In the genomic region with DNA sequence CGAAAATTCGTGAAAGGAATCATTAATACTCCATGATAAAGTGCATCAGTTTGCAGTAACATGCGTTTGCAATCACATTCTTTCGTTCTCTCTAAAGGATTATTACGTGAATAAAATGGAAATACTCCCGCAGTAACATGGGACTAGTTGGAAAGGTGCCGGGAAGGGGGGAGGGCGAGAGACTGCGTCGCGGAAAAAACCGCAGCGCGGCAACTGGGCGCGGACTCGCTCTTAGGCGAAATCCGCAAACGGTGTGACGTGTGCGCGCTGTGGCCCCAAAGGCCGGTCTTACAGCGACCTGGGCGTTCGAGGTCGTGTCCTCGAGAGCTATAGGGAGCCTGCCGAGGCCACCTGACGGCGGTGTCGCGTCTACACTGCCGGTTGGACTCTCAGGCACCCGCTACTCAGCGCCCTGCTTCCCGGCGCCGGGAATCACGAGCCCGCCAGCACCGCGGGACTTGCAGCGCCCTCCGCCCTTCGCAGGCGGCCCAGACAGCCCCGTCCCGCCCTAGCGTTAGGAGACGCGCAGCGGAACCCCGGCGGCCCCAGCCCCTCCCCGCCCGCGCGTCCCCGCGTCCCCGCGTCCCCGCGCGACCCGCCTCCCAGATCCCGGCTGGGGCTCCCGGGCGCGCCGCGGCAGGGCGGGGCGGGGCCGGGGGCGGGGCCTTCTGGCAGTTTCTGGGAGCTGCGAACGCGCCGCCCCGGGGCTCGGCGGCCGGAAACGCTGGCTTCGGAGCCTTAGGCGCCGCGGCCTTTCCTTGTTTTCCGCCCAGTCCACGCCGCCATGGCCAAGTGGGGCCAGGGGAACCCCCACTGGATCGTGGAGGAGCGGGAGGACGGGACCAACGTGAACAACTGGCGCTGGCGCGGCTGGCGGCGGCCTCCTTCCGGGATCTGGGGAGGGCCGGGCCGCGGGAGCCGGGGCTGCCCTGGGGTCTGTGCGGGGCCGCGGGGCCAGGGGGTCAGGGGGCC, we compare ENCODE assay signal across 8 cellular contexts. TPM values are rescaled to one million over a fixed set of nuclear protein-coding genes. Genes with fewer than 3 reads are reported as not detected.
DNase-seq lines count a peak whose midpoint lies in the region; ATAC-seq and TF ChIP-seq lines count a peak whose summit lies in the region.

No MANE protein-coding gene starts in this region.

- peaks cover 47% of the 10 kb centered on the region for H3K79me2 ChIP-seq in DOHH2 (ENCODE audit: control insufficient read depth, low read length)
- H3K79me2 ChIP-seq in KMS-11 (ENCODE audit: insufficient read depth, low read depth), result peaks cover 14% of the 10 kb centered on the region; the same call in 1 of the 2 replicates

- H3K4me3 ChIP-seq in DOHH2 (ENCODE audit: low read length) (peak overlapping the region; percentile 88), KMS-11 (IDR thresholded peaks at IDR 0.05; ENCODE audit: insufficient read depth, low read depth, low read length) (peak overlapping the region; percentile 77), esophagus muscularis mucosa (peak overlapping the region; percentile 85 to 96 (median 92))

- 0% methylated on average over 20 of the region's 111 CpGs for WGBS in esophagus muscularis mucosa

- no peak for TF ChIP-seq CTCF in DOHH2 (IDR thresholded peaks at IDR 0.05; ENCODE audit: low read depth, low read length, poor library complexity, severe bottlenecking)
- no peak for TF ChIP-seq CTCF in KMS-11 (conservative IDR thresholded peaks at IDR 0.05; ENCODE audit: low read depth, low read length)
- peak in 1 of 3 experiments; percentile 23 for TF ChIP-seq CTCF in esophagus muscularis mucosa (IDR thresholded peaks at IDR 0.05)

- H3K9me3 ChIP-seq in DOHH2 (ENCODE audit: control insufficient read depth, insufficient read depth, low read length) (no peaks in the 10 kb centered on the region), esophagus muscularis mucosa (no peaks in the 10 kb centered on the region)

- peak overlapping the region; percentile 97 for H2AFZ ChIP-seq in KMS-11 (ENCODE audit: low read depth)

- H4K20me1 ChIP-seq in DOHH2 (ENCODE audit: control insufficient read depth, insufficient read depth, low read depth, low read length) (no peaks in the 10 kb centered on the region), KMS-11 (ENCODE audit: insufficient read depth) (no peaks in the 10 kb centered on the region)

- H3K9ac ChIP-seq in KMS-11, result peak overlapping the region; percentile 98

- H3K4me1 ChIP-seq in DOHH2 (ENCODE audit: control insufficient read depth, low read length) (peaks cover 45% of the 10 kb centered on the region), KMS-11 (ENCODE audit: low read depth, poor library complexity, severe bottlenecking) (peaks cover 21% of the 10 kb centered on the region), esophagus muscularis mucosa (peaks cover 44 to 49% (median 48%) of the 10 kb centered on the region in 4 donors)

- H3K27me3 ChIP-seq in DOHH2 (ENCODE audit: control insufficient read depth, low read length) (no peaks in the 10 kb centered on the region), KMS-11 (ENCODE audit: insufficient read depth, low read depth) (no peaks in the 10 kb centered on the region), esophagus muscularis mucosa (no peaks in the 10 kb centered on the region)

- H3K27ac ChIP-seq in DOHH2 (ENCODE audit: low read depth, low read length) (peak overlapping the region; percentile 66), KMS-11 (peak overlapping the region; percentile 83), esophagus muscularis mucosa (replicated peaks in 1 of 4) (peak overlapping the region; percentile 98 to 99 (median 99))

- ATAC-seq in GM21786 (IDR thresholded peaks at IDR 0.05; ENCODE audit: unreplicated experiment), result peak; percentile 73

- no peaks in the 10 kb centered on the region for H3K9me2 ChIP-seq in DOHH2 (replicated peaks; ENCODE audit: control insufficient read depth, low read length)

- intact Hi-C loops in esophagus muscularis mucosa (cut with DNase I), result loop anchor here (10.0 kb wide), 1 partner anchor 112 kb away; a partner anchor contains a TSS

- H3K36me3 ChIP-seq in DOHH2 (ENCODE audit: control insufficient read depth, low read length) (peaks cover 36% of the 10 kb centered on the region), KMS-11 (ENCODE audit: insufficient read depth) (no peaks in the 10 kb centered on the region), esophagus muscularis mucosa (peaks cover 0 to 28% (median 16%) of the 10 kb centered on the region in 4 donors)

- H3F3A ChIP-seq in DOHH2 (ENCODE audit: control insufficient read depth, insufficient read depth), result peaks cover 4% of the 10 kb centered on the region; the same call in 1 of the 2 replicates

- no peak for TF ChIP-seq EP300 in esophagus muscularis mucosa (IDR thresholded peaks at IDR 0.05)

- peak; percentile 94 to 96 for DNase-seq in activated T-cell treated with anti-CD3 and anti-CD28 coated beads, Interleukin-2, amount 50 U/mL, for 48 hours
- DNase-seq in esophagus muscularis mucosa (ENCODE audit: extremely low spot score) (peak; percentile 96), myocyte (ENCODE audit: low read depth) (peak; percentile 95)
- DNase-seq in stimulated activated CD8-positive, alpha-beta memory T cell treated with anti-CD3 and anti-CD28 coated beads, Interleukin-7, amount 100 ng/mL, for 4 hours (ENCODE audit: low read depth in 2 of 2), result peak; percentile 77 to 92

- TF ChIP-seq POLR2A in esophagus muscularis mucosa (IDR thresholded peaks at IDR 0.05; ENCODE audit: low read depth), result peak; percentile 70

- H3K4me2 ChIP-seq in DOHH2 (ENCODE audit: low read length), result peak overlapping the region; percentile 98
- peak overlapping the region; percentile 85 for H3K4me2 ChIP-seq in KMS-11

TF ChIP-seq in PFSK-1, 5 proteins besides CTCF, POLR2A, EP300 and RAD21:
- peak; percentile 14 for TF ChIP-seq FOXP2 (optimal IDR thresholded peaks at IDR 0.05; ENCODE audit: borderline replicate concordance, extremely low read depth, extremely low read length, insufficient read depth)
- TF ChIP-seq POLR2AphosphoS5 (IDR thresholded peaks at IDR 0.05; ENCODE audit: low read depth, low read length), result peak; percentile 97
- TF ChIP-seq TAF1 (IDR thresholded peaks at IDR 0.05; ENCODE audit: borderline replicate concordance, insufficient read depth, low read length), result no peak

RNA-seq across cellular contexts. Expression of a gene that starts 15.1 kb away (rescaled TPM):
- polyA plus RNA-seq in PFSK-1 (2012; ENCODE audit: insufficient read length, low read depth), result 8.2 TPM
- total RNA-seq in esophagus muscularis mucosa, result 10 to 100 TPM; 18.7 to 43.2 (median 33.2) TPM
- total RNA-seq in myocyte, result 32.9 and 39.1 TPM in 2 replicates
- polyA plus RNA-seq in myocyte (2012), result 33.1 TPM

Comparison
In these comparisons a context has a peak if more than half of its experiments do, and no peak if none do; other contexts are left out.
1. Peak in every context shown above with its lines: DNase-seq, ATAC-seq, H3K4me3 ChIP-seq and H3K27ac ChIP-seq.